12 cellular contexts compared by ENCODE assay signal in genomic region chr9:3299872-3300271, GRCh38.
DNase-seq lines count a peak whose midpoint lies in the region; ATAC-seq and TF ChIP-seq lines count a peak whose summit lies in the region.
"Had no signal": no experiment of that assay in that cellular context is flagged by ENCODE, and none has a peak within 500 bp of the region (broad histone marks: within the 10 kb centered on the region; RNA-seq: fewer than 3 reads in every experiment).

No MANE protein-coding gene starts in this region.

- H3K36me3 ChIP-seq in psoas muscle (ENCODE audit: insufficient read depth in 1 of 2, low read depth in 1 of 2): no peaks in the 10 kb centered on the region
- H3K36me3 ChIP-seq: vagina had no signal

- ATAC-seq in GM18873 (IDR thresholded peaks at IDR 0.05; ENCODE audit: low FRiP score, unreplicated experiment) (peak; percentile 98), GM21786 (IDR thresholded peaks at IDR 0.05; ENCODE audit: unreplicated experiment) (peak; percentile 99), HG03439 (IDR thresholded peaks at IDR 0.05; ENCODE audit: unreplicated experiment) (peak; percentile 81), psoas muscle (no peak), left colon (no peak)

- no peak for TF ChIP-seq CTCF in psoas muscle (IDR thresholded peaks at IDR 0.05)

- no peak overlapping the region for H3K4me3 ChIP-seq in psoas muscle
- H3K4me3 ChIP-seq: vagina had no signal

- H3K4me1 ChIP-seq in psoas muscle: no peaks in the 10 kb centered on the region
- H3K4me1 ChIP-seq: vagina had no signal

- DNase-seq in iris pigment epithelial cell (ENCODE audit: low read depth) (peak; percentile 9), psoas muscle (no peak), NCI-H187 (lab: John Stamatoyannopoulos, UW) (no peak), left colon (no peak)
- DNase-seq in effector CD8-positive, alpha-beta T cell (lab: John Stamatoyannopoulos, UW): no peak
- DNase-seq: foreskin melanocyte; stimulated activated CD4-positive, alpha-beta T cell treated with anti-CD3 and anti-CD28 coated beads, Interleukin-2, amount 100 ng/mL, for 24 hours had no signal

- no peak overlapping the region for H3K27ac ChIP-seq in psoas muscle
- H3K27ac ChIP-seq: RWPE1, vagina had no signal

- WGBS in psoas muscle, 3 donors: 73 to 85% (median 83%) methylated on average over 2 of the region's 2 CpGs

- H3K9me3 ChIP-seq in psoas muscle: no peaks in the 10 kb centered on the region
- H3K9me3 ChIP-seq: vagina had no signal

- H3K27me3 ChIP-seq in psoas muscle (ENCODE audit: insufficient read depth in 3 of 3, low read length in 2 of 3): no peaks in the 10 kb centered on the region
- H3K27me3 ChIP-seq: vagina had no signal

- intact Hi-C loops in psoas muscle (cut with DNase I): no loop called here
- intact Hi-C loops in left colon (cut with DNase I, micrococcal nuclease): no loop called here

Comparison
In these comparisons a context has a peak if more than half of its experiments do, and no peak if none do; other contexts are left out.
1. ATAC-seq: peak in GM18873 (single experiment), GM21786 (single experiment) and HG03439 (single experiment); none in psoas muscle (0 of 4) and left colon (single experiment).